In genomic region chr17:1018547-1018946, GRCh38 we compare ENCODE assay signal across 16 cellular contexts. TPM values are rescaled to one million over a fixed set of nuclear protein-coding genes. Genes with fewer than 3 reads are reported as not detected.
DNase-seq lines count a peak whose midpoint lies in the region; ATAC-seq, FAIRE-seq and TF ChIP-seq lines count a peak whose summit lies in the region.
"Had no signal": no experiment of that assay in that cellular context is flagged by ENCODE, and none has a peak within 500 bp of the region (broad histone marks: within the 10 kb centered on the region; RNA-seq: fewer than 3 reads in every experiment).

No MANE protein-coding gene starts in this region.

- no peak for ATAC-seq in thoracic aorta (ENCODE audit: insufficient number of reproducible peaks, low FRiP score, low read depth)
- no peak for ATAC-seq in activated T-cell treated with anti-CD3 and anti-CD28 coated beads, Interleukin-2, amount 50 U/mL, for 4 hours
- ATAC-seq: CD8-positive, alpha-beta T cell had no signal

- H3K36me3 ChIP-seq in bronchial epithelial cell (ENCODE audit: control insufficient read depth, insufficient read depth, low read length) (peaks cover 4% of the 10 kb centered on the region), muscle layer of colon (ENCODE audit: insufficient read depth, low read length) (no peaks in the 10 kb centered on the region), thoracic aorta (peaks cover 4% of the 10 kb centered on the region), Peyer's patch (peaks cover 0 to 27% (median 0%) of the 10 kb centered on the region in 3 donors)

- peaks cover 19% of the 10 kb centered on the region for H3K4me1 ChIP-seq in muscle layer of colon (ENCODE audit: insufficient read depth, low read length)
- peaks cover 21 to 55% of the 10 kb centered on the region in 2 donors for H3K4me1 ChIP-seq in thoracic aorta (ENCODE audit: control insufficient read depth in 1 of 2, low read depth in 2 of 2)
- H3K4me1 ChIP-seq in Peyer's patch = peaks cover 0 to 21% (median 0%) of the 10 kb centered on the region in 4 donors

- FAIRE-seq in HTR-8/SVneo (lab: Jason Lieb, UNC) (peak; percentile 13), bronchial epithelial cell (lab: Jason Lieb, UNC) (peak; percentile 64)
- FAIRE-seq: GM19239 had no signal

- no peaks in the 10 kb centered on the region for H3K27me3 Mint-ChIP-seq in activated T-cell treated with anti-CD3 and anti-CD28 coated beads, Interleukin-2, amount 50 U/mL, for 4 hours (ENCODE audit: low read depth)
- H3K27me3 Mint-ChIP-seq: B cell had no signal

- no peak for TF ChIP-seq POLR2A in Peyer's patch (IDR thresholded peaks at IDR 0.05)

- H3K36me3 Mint-ChIP-seq in activated T-cell treated with anti-CD3 and anti-CD28 coated beads, Interleukin-2, amount 50 U/mL, for 4 hours (ENCODE audit: insufficient read depth) = peaks cover 2% of the 10 kb centered on the region

- H3K9me3 ChIP-seq in muscle layer of colon (ENCODE audit: low read length) = no peaks in the 10 kb centered on the region
- no peaks in the 10 kb centered on the region for H3K9me3 ChIP-seq in thoracic aorta
- H3K9me3 ChIP-seq in Peyer's patch = no peaks in the 10 kb centered on the region

- no peaks in the 10 kb centered on the region for H3K4me1 Mint-ChIP-seq in activated T-cell treated with anti-CD3 and anti-CD28 coated beads, Interleukin-2, amount 50 U/mL, for 4 hours (ENCODE audit: low read depth)
- H3K4me1 Mint-ChIP-seq: B cell had no signal

- TF ChIP-seq CTCF in bronchial epithelial cell (IDR thresholded peaks at IDR 0.05; ENCODE audit: insufficient read depth, low read length, severe bottlenecking) (no peak), thoracic aorta (IDR thresholded peaks at IDR 0.05) (no peak), Peyer's patch (IDR thresholded peaks at IDR 0.05) (no peak)

- no peak overlapping the region for H3K9ac ChIP-seq in muscle layer of colon (ENCODE audit: low read length)

- DNase-seq in HTR-8/SVneo (ENCODE audit: insufficient read length, low spot score) = no peak
- no peak for DNase-seq in bronchial epithelial cell (ENCODE audit: low read depth)
- DNase-seq in thoracic aorta (ENCODE audit: low spot score) = no peak
- no peak for DNase-seq in Peyer's patch
- DNase-seq in NCI-H446 treated with DMSO at 0.1 percent for 48 hours (lab: John Stamatoyannopoulos, UW) = no peak
- DNase-seq in activated T-cell treated with anti-CD3 and anti-CD28 coated beads, Interleukin-2, amount 50 U/mL, for 4 hours = no peak
- DNase-seq: CD8-positive, alpha-beta T cell; HFFc6; KBM-7; MV-4-11; NCI-H1417; NCI-H187 treated with DMSO at 0.1 percent for 48 hours; NCI-H774 had no signal

- H3K4me3 Mint-ChIP-seq in activated T-cell treated with anti-CD3 and anti-CD28 coated beads, Interleukin-2, amount 50 U/mL, for 4 hours = no peak overlapping the region
- H3K4me3 Mint-ChIP-seq: B cell; CD8-positive, alpha-beta T cell; HFFc6 had no signal

- no peaks in the 10 kb centered on the region for H3K9me3 Mint-ChIP-seq in activated T-cell treated with anti-CD3 and anti-CD28 coated beads, Interleukin-2, amount 50 U/mL, for 4 hours
- H3K9me3 Mint-ChIP-seq: CD8-positive, alpha-beta T cell; HFFc6 had no signal

- H3K4me3 ChIP-seq in bronchial epithelial cell (ENCODE audit: low read depth, low read length) (no peak overlapping the region), muscle layer of colon (ENCODE audit: low read depth in 1 of 2, low read length in 2 of 2) (no peak overlapping the region), thoracic aorta (no peak overlapping the region), Peyer's patch (no peak overlapping the region)

- H3K27ac ChIP-seq in muscle layer of colon (ENCODE audit: low read depth, low read length) = peak overlapping the region; percentile 58
- peak overlapping the region; percentile 90 to 97 for H3K27ac ChIP-seq in thoracic aorta
- peak overlapping the region in 1 of 4 donors; percentile 71 for H3K27ac ChIP-seq in Peyer's patch

- no peaks in the 10 kb centered on the region for H3K27me3 ChIP-seq in bronchial epithelial cell (ENCODE audit: control insufficient read depth, insufficient read depth, low read length)
- H3K27me3 ChIP-seq in muscle layer of colon (ENCODE audit: control insufficient read depth in 1 of 2, insufficient read depth in 2 of 2, low read length in 2 of 2) = no peaks in the 10 kb centered on the region
- no peaks in the 10 kb centered on the region for H3K27me3 ChIP-seq in thoracic aorta (replicated peaks; ENCODE audit: insufficient read depth)
- H3K27me3 ChIP-seq in Peyer's patch = no peaks in the 10 kb centered on the region

RNA-seq across cellular contexts. Expression of gene TIMM22, which starts 21.6 kb away (rescaled TPM):
- total RNA-seq in bronchial epithelial cell (11.3 and 16.3 TPM in 2 replicates), thoracic aorta (10 to 100 TPM; 12.6 to 13.0 TPM), Peyer's patch (10 to 100 TPM in 3 of 4 donors, 1 to 10 TPM in 1; 9.0 to 18.2 (median 11.2) TPM)
- total RNA-seq in activated T-cell treated with anti-CD3 and anti-CD28 coated beads, Interleukin-2, amount 50 U/mL, for 4 hours = 10 to 100 TPM; 21.6 to 22.5 (median 22.1) TPM

RNA-seq across cellular contexts. Expression of gene NXN, which starts 39.0 kb away (rescaled TPM):
- total RNA-seq in bronchial epithelial cell = 64.4 and 70.3 TPM in 2 replicates
- total RNA-seq in thoracic aorta = 10 to 100 TPM; 13.9 to 18.9 TPM
- total RNA-seq in Peyer's patch = 10 to 100 TPM in 2 of 4 donors, 1 to 10 TPM in 2; 2.1 to 14.0 (median 8.6) TPM
- under 1 TPM; 0.18 to 0.49 (median 0.18) TPM for total RNA-seq in activated T-cell treated with anti-CD3 and anti-CD28 coated beads, Interleukin-2, amount 50 U/mL, for 4 hours
